ENCODE assay signal across 21 cellular contexts in the genomic region with DNA sequence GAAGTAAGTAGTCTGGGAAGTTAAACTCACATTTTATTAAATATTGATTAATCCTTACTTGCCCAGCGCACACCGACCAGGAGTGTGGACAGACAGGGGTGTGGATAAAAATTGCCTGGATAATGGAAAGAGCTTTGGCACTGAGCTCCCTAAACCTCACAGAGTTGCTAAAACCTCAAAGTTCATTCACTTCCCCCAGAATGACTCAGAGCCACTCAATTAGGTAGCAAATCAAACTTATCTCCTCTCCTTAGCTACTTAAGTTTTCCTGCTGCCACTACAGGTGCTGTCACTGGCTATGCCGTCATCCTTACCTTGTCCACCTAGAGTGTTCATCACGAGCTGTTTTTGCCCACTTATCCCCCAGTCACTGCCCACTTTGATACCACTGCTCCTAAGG.
"Had no signal": no experiment of that assay in that cellular context is flagged by ENCODE, and none has a peak within 500 bp of the region (broad histone marks: within the 10 kb centered on the region; RNA-seq: fewer than 3 reads in every experiment).

No MANE protein-coding gene starts in this region.

- H3K27ac Mint-ChIP-seq: activated CD4-positive, alpha-beta T cell treated with anti-CD3 and anti-CD28 coated beads, Interleukin-2, amount 10 ng/mL, durations not matched to agents 7 days and 5 days; activated CD8-positive, alpha-beta T cell treated with anti-CD3 and anti-CD28 coated beads, Interleukin-2, amount 10 ng/mL, durations not matched to agents 7 days and 5 days; activated naive CD4-positive, alpha-beta T cell treated with anti-CD3 and anti-CD28 coated beads, Interleukin-2, amount 50 U/mL, for 24 hours; naive B cell had no signal

- H3K9me3 ChIP-seq: body of pancreas, mucosa of descending colon had no signal

- H3K4me3 ChIP-seq: body of pancreas, dorsolateral prefrontal cortex, mucosa of descending colon had no signal

- H3K4me1 ChIP-seq: body of pancreas had no signal

- FAIRE-seq: kidney had no signal

- H3K4me3 Mint-ChIP-seq: activated CD4-positive, alpha-beta T cell treated with anti-CD3 and anti-CD28 coated beads, Interleukin-2, amount 10 ng/mL, durations not matched to agents 7 days and 5 days; activated CD8-positive, alpha-beta T cell treated with anti-CD3 and anti-CD28 coated beads, Interleukin-2, amount 10 ng/mL, durations not matched to agents 7 days and 5 days; activated naive CD4-positive, alpha-beta T cell treated with anti-CD3 and anti-CD28 coated beads, Interleukin-2, amount 50 U/mL, for 24 hours; activated T-cell treated with anti-CD3 and anti-CD28 coated beads, Interleukin-2, amount 50 U/mL, for 4 hours; naive B cell; neural crest cell had no signal

- H3K27me3 ChIP-seq: body of pancreas had no signal

- H3K9me3 Mint-ChIP-seq: activated CD4-positive, alpha-beta T cell treated with anti-CD3 and anti-CD28 coated beads, Interleukin-2, amount 10 ng/mL, durations not matched to agents 7 days and 5 days; activated naive CD4-positive, alpha-beta T cell treated with anti-CD3 and anti-CD28 coated beads, Interleukin-2, amount 50 U/mL, for 24 hours had no signal

- H3K4me1 Mint-ChIP-seq: activated CD4-positive, alpha-beta T cell treated with anti-CD3 and anti-CD28 coated beads, Interleukin-2, amount 10 ng/mL, durations not matched to agents 7 days and 5 days; activated naive CD4-positive, alpha-beta T cell treated with anti-CD3 and anti-CD28 coated beads, Interleukin-2, amount 50 U/mL, for 24 hours; naive B cell; neural crest cell had no signal

- H3K27me3 Mint-ChIP-seq: activated CD4-positive, alpha-beta T cell treated with anti-CD3 and anti-CD28 coated beads, Interleukin-2, amount 10 ng/mL, durations not matched to agents 7 days and 5 days; activated naive CD4-positive, alpha-beta T cell treated with anti-CD3 and anti-CD28 coated beads, Interleukin-2, amount 50 U/mL, for 24 hours had no signal

- H3K27ac ChIP-seq: body of pancreas, dorsolateral prefrontal cortex had no signal

- DNase-seq: activated CD4-positive, alpha-beta T cell treated with anti-CD3 and anti-CD28 coated beads, Interleukin-2, amount 10 ng/mL, durations not matched to agents 7 days and 5 days; activated CD8-positive, alpha-beta T cell treated with anti-CD3 and anti-CD28 coated beads, Interleukin-2, amount 10 ng/mL, durations not matched to agents 7 days and 5 days; activated effector memory CD4-positive, alpha-beta T cell treated with anti-CD3 and anti-CD28 coated beads, Interleukin-2, amount 50 U/mL, for 16 hours; activated T-cell treated with anti-CD3 and anti-CD28 coated beads, Interleukin-2, amount 50 U/mL, for 4 hours; amniotic stem cell; body of pancreas; caudate nucleus; dorsolateral prefrontal cortex; foreskin melanocyte; head of caudate nucleus; kidney; left ventricle myocardium superior; mucosa of descending colon; naive B cell; stimulated activated CD4-positive, alpha-beta T cell treated with anti-CD3 and anti-CD28 coated beads, Interleukin-12 subunit alpha, Interleukin-12 subunit beta, amount 100 ng/mL, for 4 hours; stimulated activated CD4-positive, alpha-beta T cell treated with anti-CD3 and anti-CD28 coated beads, Interleukin-1b, Interleukin-23, amount 100 ng/mL, for 48 hours; stimulated activated naive CD4-positive, alpha-beta T cell treated with Interleukin-2 at 50 U/mL for 16 hours; T1000; trophoblast cell had no signal

- ATAC-seq: activated CD8-positive, alpha-beta T cell treated with anti-CD3 and anti-CD28 coated beads, Interleukin-2, amount 10 ng/mL, durations not matched to agents 7 days and 5 days; activated T-cell treated with anti-CD3 and anti-CD28 coated beads, Interleukin-2, amount 50 U/mL, for 4 hours; body of pancreas; left ventricle myocardium superior; mucosa of descending colon had no signal

- H3K36me3 Mint-ChIP-seq: activated naive CD4-positive, alpha-beta T cell treated with anti-CD3 and anti-CD28 coated beads, Interleukin-2, amount 50 U/mL, for 24 hours; naive B cell had no signal
